Comparison of ENCODE assay signal across 8 cellular contexts in the genomic region with DNA sequence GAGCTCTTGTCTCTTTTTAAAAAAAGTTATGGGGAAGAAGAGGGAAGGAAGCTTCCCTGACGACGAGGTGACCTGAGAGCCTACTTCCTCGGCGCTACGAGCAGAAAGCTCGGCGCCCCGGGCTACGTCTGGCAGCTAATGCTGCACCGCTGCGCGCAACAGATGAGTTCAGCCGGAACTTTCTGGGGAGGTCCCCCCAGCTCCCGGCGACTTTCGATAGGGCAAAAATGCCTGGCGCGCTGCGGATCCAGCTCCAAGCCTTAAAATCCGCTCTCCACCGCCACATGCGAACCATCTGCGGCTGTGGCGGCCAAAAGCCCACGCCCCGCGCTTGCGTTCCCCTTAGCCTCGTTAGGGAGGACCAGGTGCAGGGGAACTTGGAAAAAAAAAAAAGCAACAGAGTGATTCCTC. TPM values are rescaled to one million over a fixed set of nuclear protein-coding genes. Genes with fewer than 3 reads are reported as not detected.
DNase-seq lines count a peak whose midpoint lies in the region; ATAC-seq and TF ChIP-seq lines count a peak whose summit lies in the region.

No MANE protein-coding gene starts in this region.

- POLR2A ChIA-PET in activated CD4-positive, alpha-beta T cell treated with anti-CD3 and anti-CD28 coated beads, Interleukin-2, amount 10 ng/mL, durations not matched to agents 7 days and 5 days (lab: Charles Lee), result interaction anchor here (0.6 to 2.3 kb wide), 10 partner anchors 8 to 747 kb away, joined by 3 to 10 read pairs (median 4); partner anchors contain the start of genes DNAJC9, ECD, FAM149B1 and MRPS16

- no peak for TF ChIP-seq POLR2A in right lobe of liver (IDR thresholded peaks at IDR 0.05)

- TF ChIP-seq CTCF in GM12865 (IDR thresholded peaks at IDR 0.05; ENCODE audit: insufficient read depth, low read depth, low read length, missing control alignments) (no peak), right lobe of liver (IDR thresholded peaks at IDR 0.05) (no peak)

- peaks cover 0 to 18% (median 0%) of the 10 kb centered on the region in 4 donors for H3K4me1 ChIP-seq in right lobe of liver

- H3K36me3 ChIP-seq in right lobe of liver, result no peaks in the 10 kb centered on the region

- H3K4me3 Mint-ChIP-seq in activated CD4-positive, alpha-beta T cell treated with anti-CD3 and anti-CD28 coated beads, Interleukin-2, amount 10 ng/mL, durations not matched to agents 7 days and 5 days, result peak overlapping the region; percentile 84
- H3K4me3 Mint-ChIP-seq in dendritic cell treated with granulocyte-macrophage colony-stimulating factor and Interleukin-4, amounts not matched to agents 40 ng/mL and 50 ng/mL, for 4 days, result peak overlapping the region; percentile 92

- intact Hi-C loops in dendritic cell treated with granulocyte-macrophage colony-stimulating factor and Interleukin-4, amounts not matched to agents 40 ng/mL and 50 ng/mL, for 4 days (cut with micrococcal nuclease), result loop anchor here (2.0 to 5.0 kb wide), 2 partner anchors 15 to 71 kb away; partner anchors contain the start of genes ECD, FAM149B1 and NUDT13
- intact Hi-C loops in right lobe of liver (cut with DNase I), result no loop called here

- WGBS in right lobe of liver (ENCODE audit: insufficient coverage, low coverage, low lambda C conversion rate, missing lambda C conversion rate), result 0% methylated on average over 27 of the region's 29 CpGs

- peak overlapping the region; percentile 95 to 100 (median 98) for H3K27ac ChIP-seq in right lobe of liver

- H3K9me3 ChIP-seq in right lobe of liver, result no peaks in the 10 kb centered on the region

- H3K27me3 ChIP-seq in right lobe of liver, result no peaks in the 10 kb centered on the region

- H3K27ac Mint-ChIP-seq in activated CD4-positive, alpha-beta T cell treated with anti-CD3 and anti-CD28 coated beads, Interleukin-2, amount 10 ng/mL, durations not matched to agents 7 days and 5 days, result peak overlapping the region; percentile 95
- peak overlapping the region; percentile 95 for H3K27ac Mint-ChIP-seq in dendritic cell treated with granulocyte-macrophage colony-stimulating factor and Interleukin-4, amounts not matched to agents 40 ng/mL and 50 ng/mL, for 4 days

- H3K4me1 Mint-ChIP-seq in activated CD4-positive, alpha-beta T cell treated with anti-CD3 and anti-CD28 coated beads, Interleukin-2, amount 10 ng/mL, durations not matched to agents 7 days and 5 days, result peaks cover 35% of the 10 kb centered on the region
- peaks cover 17% of the 10 kb centered on the region for H3K4me1 Mint-ChIP-seq in dendritic cell treated with granulocyte-macrophage colony-stimulating factor and Interleukin-4, amounts not matched to agents 40 ng/mL and 50 ng/mL, for 4 days (ENCODE audit: low read depth)

- no peaks in the 10 kb centered on the region for H3K9me3 Mint-ChIP-seq in activated CD4-positive, alpha-beta T cell treated with anti-CD3 and anti-CD28 coated beads, Interleukin-2, amount 10 ng/mL, durations not matched to agents 7 days and 5 days
- no peaks in the 10 kb centered on the region for H3K9me3 Mint-ChIP-seq in dendritic cell treated with granulocyte-macrophage colony-stimulating factor and Interleukin-4, amounts not matched to agents 40 ng/mL and 50 ng/mL, for 4 days

- ATAC-seq in HG02588 (IDR thresholded peaks at IDR 0.05; ENCODE audit: unreplicated experiment) (peak; percentile 26), right lobe of liver (peak; percentile 41 to 55 (median 53))

- H3K4me3 ChIP-seq in GM12865 (ENCODE audit: low read depth, low read length) (peak overlapping the region; percentile 91), right lobe of liver (peak overlapping the region; percentile 73 to 93 (median 77))

- peak; percentile 89 for DNase-seq in GM12865 (ENCODE audit: low read depth)
- peak; percentile 50 for DNase-seq in NCI-H2171 treated with DMSO at 0.1 percent for 48 hours (lab: John Stamatoyannopoulos, UW)
- DNase-seq in activated CD4-positive, alpha-beta T cell treated with anti-CD3 and anti-CD28 coated beads, Interleukin-2, amount 10 ng/mL, durations not matched to agents 7 days and 5 days, result peak; percentile 80
- DNase-seq in right lobe of liver, result peak; percentile 72 to 80 (median 73)
- DNase-seq in stimulated activated CD4-positive, alpha-beta T cell treated with anti-CD3 and anti-CD28 coated beads, TNF-alpha, amount 100 ng/mL, for 4 hours (ENCODE audit: low read depth in 3 of 3), result peak; percentile 44 to 46 (median 45)
- DNase-seq in NCI-H187 treated with DMSO at 0.1 percent for 48 hours (lab: John Stamatoyannopoulos, UW), result no peak

- H3K27me3 Mint-ChIP-seq in activated CD4-positive, alpha-beta T cell treated with anti-CD3 and anti-CD28 coated beads, Interleukin-2, amount 10 ng/mL, durations not matched to agents 7 days and 5 days, result no peaks in the 10 kb centered on the region
- no peaks in the 10 kb centered on the region for H3K27me3 Mint-ChIP-seq in dendritic cell treated with granulocyte-macrophage colony-stimulating factor and Interleukin-4, amounts not matched to agents 40 ng/mL and 50 ng/mL, for 4 days

- CTCF ChIA-PET in activated CD4-positive, alpha-beta T cell treated with anti-CD3 and anti-CD28 coated beads, Interleukin-2, amount 10 ng/mL, durations not matched to agents 7 days and 5 days (lab: Charles Lee), result interaction anchor here (1.0 to 2.2 kb wide), 7 partner anchors 12 to 63 kb away, joined by 3 to 18 read pairs (median 6); partner anchors contain the start of gene NUDT13

- H3K36me3 Mint-ChIP-seq in activated CD4-positive, alpha-beta T cell treated with anti-CD3 and anti-CD28 coated beads, Interleukin-2, amount 10 ng/mL, durations not matched to agents 7 days and 5 days (ENCODE audit: low read depth), result peaks cover 7% of the 10 kb centered on the region
- H3K36me3 Mint-ChIP-seq in dendritic cell treated with granulocyte-macrophage colony-stimulating factor and Interleukin-4, amounts not matched to agents 40 ng/mL and 50 ng/mL, for 4 days (ENCODE audit: low read depth), result peaks cover 23% of the 10 kb centered on the region

RNA-seq across cellular contexts. Expression of gene P4HA1, which starts 0.6 kb away (rescaled TPM):
- 10 to 100 TPM; 31.4 to 32.9 TPM for total RNA-seq in activated CD4-positive, alpha-beta T cell treated with anti-CD3 and anti-CD28 coated beads, Interleukin-2, amount 10 ng/mL, durations not matched to agents 7 days and 5 days
- 10 to 100 TPM in 5 of 6 experiments, 1 to 10 TPM in 1; 6.2 to 67.8 (median 26.2) TPM for total RNA-seq in right lobe of liver

RNA-seq across cellular contexts. Expression of gene NUDT13, which starts 14.2 kb away (rescaled TPM):
- total RNA-seq in activated CD4-positive, alpha-beta T cell treated with anti-CD3 and anti-CD28 coated beads, Interleukin-2, amount 10 ng/mL, durations not matched to agents 7 days and 5 days, result 1 to 10 TPM; 1.5 TPM
- 1 to 10 TPM; 1.8 to 4.2 (median 2.1) TPM for total RNA-seq in right lobe of liver
